In genomic region chr12:93059288-93059687, GRCh38 we compare ENCODE assay signal across 2 cellular contexts.
TF ChIP-seq lines count a peak whose summit lies in the region.

No MANE protein-coding gene starts in this region.

TF ChIP-seq in HEK293, 187 proteins besides CTCF, POLR2A, EP300 and RAD21:
- TF ChIP-seq GLIS2 (tag by site-specific recombination; IDR thresholded peaks at IDR 0.05), result no peak
- peak; percentile 61; the same call in 1 of the 2 replicates for TF ChIP-seq ZNF768 (tag by site-specific recombination; IDR thresholded peaks at IDR 0.05)
- no peak for TF ChIP-seq ZBTB8A (tag by site-specific recombination; IDR thresholded peaks at IDR 0.05)

TF ChIP-seq in H1, 55 proteins besides CTCF, POLR2A, EP300 and RAD21 (continued from another document):
- TF ChIP-seq KDM1A (IDR thresholded peaks at IDR 0.05; ENCODE audit: borderline replicate concordance, low read length) (peak; percentile 59; the same call in 1 of the 2 replicates), CTBP2 (IDR thresholded peaks at IDR 0.05; ENCODE audit: borderline replicate concordance, insufficient read depth, insufficient read length, low read length) (no peak)
TF ChIP-seq in H1: peak in this region for 1.
